Comparison of ENCODE assay signal across 8 cellular contexts in the genomic region with DNA sequence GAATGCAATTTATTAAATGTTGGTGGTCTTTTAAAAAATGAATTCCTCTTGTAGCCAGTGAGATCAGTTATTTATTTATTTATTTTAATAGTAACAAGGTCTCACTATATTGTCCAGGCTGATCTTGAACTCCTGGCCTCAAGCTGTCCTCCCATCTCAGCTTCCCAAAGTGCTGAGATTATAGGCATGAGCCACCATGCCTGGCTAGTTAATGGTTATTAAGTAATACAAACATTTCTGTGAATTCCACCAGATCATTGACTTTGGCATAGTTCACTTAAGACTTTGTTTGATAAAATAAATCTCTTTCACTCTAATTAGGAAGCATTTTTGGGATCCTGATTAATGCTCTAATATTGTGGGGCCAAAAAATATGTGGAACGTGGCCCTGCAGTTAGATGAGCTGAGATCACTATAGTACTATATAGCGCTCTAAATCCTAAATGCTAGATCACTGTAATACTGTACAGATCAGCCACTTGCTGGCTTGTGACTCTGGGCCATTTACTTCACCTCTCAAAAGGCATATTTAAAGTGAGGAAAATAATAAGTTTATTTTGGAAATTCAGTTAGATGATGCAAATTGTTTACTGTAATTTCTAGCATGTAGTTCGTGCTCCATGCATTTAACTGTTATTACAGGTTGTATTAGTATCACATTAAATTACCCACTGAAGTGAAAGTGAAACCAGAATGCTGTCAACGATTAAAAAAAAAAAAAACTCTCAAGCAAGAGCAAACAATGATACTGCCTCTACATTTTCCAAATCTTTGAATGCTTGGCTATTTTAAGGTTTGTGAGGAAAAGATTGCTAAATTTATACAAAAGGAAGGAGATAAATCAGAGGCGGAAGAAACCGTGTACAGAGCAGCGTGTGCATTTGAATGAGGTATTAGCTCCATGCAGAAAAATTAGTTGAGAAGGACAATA. TPM values are rescaled to one million over a fixed set of nuclear protein-coding genes. Genes with fewer than 3 reads are reported as not detected.
DNase-seq lines count a peak whose midpoint lies in the region; ATAC-seq and TF ChIP-seq lines count a peak whose summit lies in the region.

No MANE protein-coding gene starts in this region.

- H4K20me1 ChIP-seq in GM23248 (ENCODE audit: insufficient read depth) = no peaks in the 10 kb centered on the region

- H3K36me3 ChIP-seq in GM23248 (ENCODE audit: low read depth) (no peaks in the 10 kb centered on the region), sigmoid colon (no peaks in the 10 kb centered on the region)

- peak overlapping the region; percentile 91 for H3K4me2 ChIP-seq in GM23248 (ENCODE audit: unreplicated experiment)

- no peak for TF ChIP-seq EP300 in sigmoid colon (IDR thresholded peaks at IDR 0.05)

- H2AFZ ChIP-seq in GM23248 = peak overlapping the region; percentile 86

- ATAC-seq in esophagus mucosa (peak; percentile 44), HG03378 (IDR thresholded peaks at IDR 0.05; ENCODE audit: unreplicated experiment) (no peak), GM21723 (IDR thresholded peaks at IDR 0.05; ENCODE audit: unreplicated experiment) (no peak)

- no peak for TF ChIP-seq POLR2A in sigmoid colon (IDR thresholded peaks at IDR 0.05)

- 12% methylated on average over 7 of the region's 7 CpGs for WGBS in GM23248 (ENCODE audit: low coverage in 1 of 2, low lambda C conversion rate in 2 of 2, missing lambda C conversion rate in 2 of 2), 2 experiments
- 18 to 20% methylated on average over 7 of the region's 7 CpGs for WGBS in sigmoid colon, 2 donors

- H3K27ac ChIP-seq in GM23248 (peak overlapping the region; percentile 73), sigmoid colon (peak overlapping the region; percentile 67 to 85 (median 74))

- no peak for TF ChIP-seq CTCF in sigmoid colon (IDR thresholded peaks at IDR 0.05)

- peak overlapping the region; percentile 80 for H3K9ac ChIP-seq in GM23248

- intact Hi-C loops in sigmoid colon (cut with DNase I) = no loop called here

- H3K9me2 ChIP-seq in GM23248 (ENCODE audit: insufficient read depth) = no peaks in the 10 kb centered on the region

- H3K27me3 ChIP-seq in GM23248 (replicated peaks; ENCODE audit: insufficient read depth) (no peaks in the 10 kb centered on the region), sigmoid colon (no peaks in the 10 kb centered on the region)

- H3K4me3 ChIP-seq in GM23248 = peak overlapping the region; percentile 79
- peak overlapping the region; percentile 36 to 51 (median 42) for H3K4me3 ChIP-seq in sigmoid colon

- in situ Hi-C loops in GM23248 (cut with MboI) = no loop called here

- H3F3A ChIP-seq in GM23248 (ENCODE audit: insufficient read depth) = peaks cover 39% of the 10 kb centered on the region; the same call in 1 of the 2 replicates

- H3K9me3 ChIP-seq in GM23248 (ENCODE audit: low read depth) (no peaks in the 10 kb centered on the region), sigmoid colon (no peaks in the 10 kb centered on the region)

- DNase-seq in GM23248 = peak; percentile 56
- DNase-seq in RPMI8226 = peak; percentile 9
- DNase-seq in sigmoid colon = no peak
- no peak for DNase-seq in germinal center (ENCODE audit: low spot score)
- no peak for DNase-seq in HK-2 (ENCODE audit: unreplicated experiment)

- H3K4me1 ChIP-seq in GM23248 (ENCODE audit: insufficient read depth) = peaks cover 47% of the 10 kb centered on the region
- H3K4me1 ChIP-seq in sigmoid colon = peaks cover 0 to 63% (median 53%) of the 10 kb centered on the region in 4 donors

- H3K79me2 ChIP-seq in GM23248 (ENCODE audit: insufficient read depth) = peaks cover 65% of the 10 kb centered on the region

RNA-seq across cellular contexts. Expression of a gene that starts 15.9 kb away (rescaled TPM):
- 69.0 and 77.8 TPM in 2 replicates for total RNA-seq in GM23248 (2014; rRNA removed; shearing (Covaris generic))
- polyA plus RNA-seq in GM23248 (2016; fragmentation: Nextera tagmentation; extraction: Ambion mirVana) (54.5 and 55.4 TPM in 2 replicates), sigmoid colon (10 to 100 TPM in 2 of 3 donors, 1 to 10 TPM in 1; 7.6 to 18.8 (median 11.4) TPM)
- total RNA-seq in esophagus mucosa (12.2 TPM), sigmoid colon (10 to 100 TPM; 14.3 to 44.6 (median 22.1) TPM)

RNA-seq across cellular contexts. Expression of a gene that starts 22.1 kb away (rescaled TPM):
- 161 and 164 TPM in 2 replicates for total RNA-seq in GM23248 (2014; rRNA removed; shearing (Covaris generic))
- polyA plus RNA-seq in GM23248 (2016; fragmentation: Nextera tagmentation; extraction: Ambion mirVana) = 249 and 262 TPM in 2 replicates
- total RNA-seq in esophagus mucosa = 53.0 TPM
- total RNA-seq in sigmoid colon = 1,000 to 10,000 TPM; 2,072 to 5,444 (median 3,070) TPM
- polyA plus RNA-seq in sigmoid colon = 100 to 1,000 TPM in 1 of 3 donors, 10 to 100 TPM in 2; 43.7 to 237 (median 78.1) TPM

Comparison
In these comparisons a context has a peak if more than half of its experiments do, and no peak if none do; other contexts are left out.
1. DNase-seq: peak in GM23248 (single experiment) and RPMI8226 (single experiment); none in sigmoid colon (single experiment), germinal center (single experiment) and HK-2 (single experiment).
2. RNA of a gene that starts 22.1 kb away (total RNA-seq): 2,072 to 5,444 TPM in sigmoid colon; 161 to 164 TPM in GM23248 and 53.0 TPM in esophagus mucosa (single experiment); every median in the first group is over 10 times any median in the second.